8 cellular contexts compared by ENCODE assay signal in the genomic region with DNA sequence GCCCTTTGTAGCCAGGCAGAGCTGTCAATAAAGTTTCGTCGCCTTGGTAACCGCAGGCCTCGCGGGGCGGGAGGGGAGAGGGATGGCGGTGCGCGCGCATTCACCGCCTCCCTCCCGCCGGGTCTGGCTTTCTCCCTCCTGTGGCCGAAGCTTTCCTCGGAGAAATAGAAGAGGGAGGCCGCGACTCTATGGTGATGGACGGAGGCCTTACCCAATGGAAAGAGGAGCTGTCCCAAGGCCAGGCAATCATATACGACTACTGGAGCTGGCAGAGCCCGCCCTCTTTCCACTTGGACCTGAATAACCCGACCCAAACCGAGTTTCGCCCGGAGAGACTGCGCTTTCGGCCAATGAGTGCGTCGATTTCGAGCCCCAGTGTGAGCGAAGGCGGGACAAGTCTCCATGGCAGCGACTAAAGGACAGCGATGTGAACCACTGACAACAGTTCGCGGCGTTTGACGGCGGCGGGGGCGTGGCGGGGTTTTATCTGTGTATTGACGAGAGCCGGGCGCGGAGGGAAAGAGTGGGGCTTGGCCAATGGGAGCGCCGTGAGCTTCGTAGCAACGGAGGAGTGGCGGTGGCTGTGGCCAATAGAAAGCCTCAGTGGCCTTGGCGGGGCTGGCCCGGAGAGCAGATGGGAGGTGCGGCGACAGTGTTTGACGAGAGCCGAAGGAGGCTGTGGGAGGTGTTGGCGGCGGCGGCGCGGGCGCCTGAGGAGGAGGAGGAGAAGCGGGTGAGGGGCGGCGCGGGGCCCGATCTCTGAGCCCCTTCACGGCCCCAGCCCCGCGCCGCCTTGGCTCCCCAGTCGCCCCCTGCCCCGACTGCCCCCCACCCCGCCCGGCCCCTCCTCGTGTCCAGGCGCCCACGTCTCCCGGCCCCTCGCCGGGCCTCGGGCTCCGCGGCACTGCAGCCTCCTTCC. TPM values are rescaled to one million over a fixed set of nuclear protein-coding genes. Genes with fewer than 3 reads are reported as not detected.
DNase-seq lines count a peak whose midpoint lies in the region; ATAC-seq and TF ChIP-seq lines count a peak whose summit lies in the region.

A gene (plus strand): TSS at position 652 of the 919 bp plus-strand sequence. CDS start 2,061 bp downstream, outside the sequence.

- peak within 1 kb of the TSS; percentile 70; the same call in 1 of the 2 replicates for H2AFZ ChIP-seq in GM23338

- H3K27ac Mint-ChIP-seq in GM23338 (peak within 1 kb of the TSS; percentile 99), naive B cell (peak within 1 kb of the TSS; percentile 95 to 99 (median 98))
- H3K27ac Mint-ChIP-seq in stimulated activated memory B cell treated with anti-CD40 and anti-IgM and Interleukin-4, amounts not matched to agents 10 μg/mL and 1 μg/mL and 100 μg/mL, for 72 hours, result peak within 1 kb of the TSS; percentile 73

- peaks cover 12% of the 10 kb centered on the region; the same call in 1 of the 2 replicates for H3K4me1 ChIP-seq in GM23338 (ENCODE audit: insufficient read depth)

- no peaks in the 10 kb centered on the region; the same call in 1 of the 2 replicates for H3K36me3 ChIP-seq in GM23338 (ENCODE audit: insufficient read depth)

- H3K27ac ChIP-seq in GM23338 (ENCODE audit: low read depth), result peak within 1 kb of the TSS; percentile 98

- DNase-seq in Daoy (ENCODE audit: low read depth) (peak; percentile 100), GM23338 (ENCODE audit: low spot score) (peak; percentile 100), LHCN-M2 (ENCODE audit: low read depth) (peak; percentile 100), RPMI8226 (peak; percentile 100), fibroblast of gingiva (ENCODE audit: low read depth) (peak; percentile 100), naive B cell (peak; percentile 100)
- DNase-seq in activated T-helper 1 cell treated with anti-CD3 and anti-CD28 coated beads, Interleukin-2, amount 50 U/mL, for 16 hours (ENCODE audit: low read depth in 1 of 2, low spot score in 1 of 2), result peak; percentile 100

- peak; percentile 81 for ATAC-seq in GM23338
- peak; percentile 72 to 73 for ATAC-seq in naive B cell (ENCODE audit: low read depth in 2 of 2)
- ATAC-seq in stimulated activated memory B cell treated with anti-CD40 and anti-IgM and Interleukin-4, amounts not matched to agents 10 μg/mL and 1 μg/mL and 100 μg/mL, for 72 hours, result peak; percentile 94

- H4K20me1 ChIP-seq in GM23338 (replicated peaks; ENCODE audit: insufficient read depth), result 0 out of 2 replicates have a peak, but pooled peaks cover 3% of the 10 kb centered on the region

- H3K9me3 Mint-ChIP-seq in GM23338 (peaks cover 2% of the 10 kb centered on the region; the same call in 1 of the 3 replicates), naive B cell (no peaks in the 10 kb centered on the region)
- no peaks in the 10 kb centered on the region for H3K9me3 Mint-ChIP-seq in stimulated activated memory B cell treated with anti-CD40 and anti-IgM and Interleukin-4, amounts not matched to agents 10 μg/mL and 1 μg/mL and 100 μg/mL, for 72 hours

- peaks cover 12% of the 10 kb centered on the region; the same call in 2 of the 3 replicates for H3K4me1 Mint-ChIP-seq in GM23338
- peaks cover 26 to 28% (median 26%) of the 10 kb centered on the region in 3 donors for H3K4me1 Mint-ChIP-seq in naive B cell
- H3K4me1 Mint-ChIP-seq in stimulated activated memory B cell treated with anti-CD40 and anti-IgM and Interleukin-4, amounts not matched to agents 10 μg/mL and 1 μg/mL and 100 μg/mL, for 72 hours, result peaks cover 27% of the 10 kb centered on the region

- H3K36me3 Mint-ChIP-seq in GM23338 (ENCODE audit: low read depth), result peaks cover 26% of the 10 kb centered on the region
- H3K36me3 Mint-ChIP-seq in naive B cell, result no peaks in the 10 kb centered on the region
- H3K36me3 Mint-ChIP-seq in stimulated activated memory B cell treated with anti-CD40 and anti-IgM and Interleukin-4, amounts not matched to agents 10 μg/mL and 1 μg/mL and 100 μg/mL, for 72 hours, result peaks cover 17% of the 10 kb centered on the region

- H3K4me2 ChIP-seq in GM23338, result peak within 1 kb of the TSS; percentile 96

- H3K4me3 Mint-ChIP-seq in GM23338, result peak within 1 kb of the TSS; percentile 90
- peak within 1 kb of the TSS; percentile 81 to 98 (median 94) for H3K4me3 Mint-ChIP-seq in naive B cell
- H3K4me3 Mint-ChIP-seq in stimulated activated memory B cell treated with anti-CD40 and anti-IgM and Interleukin-4, amounts not matched to agents 10 μg/mL and 1 μg/mL and 100 μg/mL, for 72 hours, result peak within 1 kb of the TSS; percentile 90

- TF ChIP-seq CTCF in GM23338 (conservative IDR thresholded peaks at IDR 0.05; ENCODE audit: low read depth in 2 of 2), result no peak

- peak within 1 kb of the TSS; percentile 84 for H3K4me3 ChIP-seq in GM23338

- H3K79me2 ChIP-seq in GM23338 (replicated peaks; ENCODE audit: insufficient read depth), result no peaks in the 10 kb centered on the region

- H3F3A ChIP-seq in GM23338 (replicated peaks; ENCODE audit: low read depth), result no peaks in the 10 kb centered on the region; the same call in 1 of the 2 replicates

- no peaks in the 10 kb centered on the region for H3K27me3 ChIP-seq in GM23338 (ENCODE audit: insufficient read depth)

- peaks cover 11% of the 10 kb centered on the region for H3K27me3 Mint-ChIP-seq in GM23338 (ENCODE audit: insufficient read depth, low read depth, poor library complexity)
- H3K27me3 Mint-ChIP-seq in naive B cell, result peaks cover 16 to 45% (median 22%) of the 10 kb centered on the region in 3 donors
- H3K27me3 Mint-ChIP-seq in stimulated activated memory B cell treated with anti-CD40 and anti-IgM and Interleukin-4, amounts not matched to agents 10 μg/mL and 1 μg/mL and 100 μg/mL, for 72 hours, result peaks cover 47% of the 10 kb centered on the region

- no peaks in the 10 kb centered on the region; the same call in 1 of the 2 replicates for H3K9me2 ChIP-seq in GM23338 (ENCODE audit: insufficient read depth)

TF ChIP-seq in GM23338, 12 proteins besides CTCF, POLR2A, EP300 and RAD21:
- peak; percentile 75 for TF ChIP-seq POLR2AphosphoS5 (IDR thresholded peaks at IDR 0.05; ENCODE audit: low read depth)
- TF ChIP-seq CREB1 (CRISPR knock-in tag; IDR thresholded peaks at IDR 0.05; ENCODE audit: low read depth), result peak; percentile 94
- TF ChIP-seq NANOG (IDR thresholded peaks at IDR 0.05; ENCODE audit: borderline replicate concordance), result no peak
- TF ChIP-seq, protein P1, sequence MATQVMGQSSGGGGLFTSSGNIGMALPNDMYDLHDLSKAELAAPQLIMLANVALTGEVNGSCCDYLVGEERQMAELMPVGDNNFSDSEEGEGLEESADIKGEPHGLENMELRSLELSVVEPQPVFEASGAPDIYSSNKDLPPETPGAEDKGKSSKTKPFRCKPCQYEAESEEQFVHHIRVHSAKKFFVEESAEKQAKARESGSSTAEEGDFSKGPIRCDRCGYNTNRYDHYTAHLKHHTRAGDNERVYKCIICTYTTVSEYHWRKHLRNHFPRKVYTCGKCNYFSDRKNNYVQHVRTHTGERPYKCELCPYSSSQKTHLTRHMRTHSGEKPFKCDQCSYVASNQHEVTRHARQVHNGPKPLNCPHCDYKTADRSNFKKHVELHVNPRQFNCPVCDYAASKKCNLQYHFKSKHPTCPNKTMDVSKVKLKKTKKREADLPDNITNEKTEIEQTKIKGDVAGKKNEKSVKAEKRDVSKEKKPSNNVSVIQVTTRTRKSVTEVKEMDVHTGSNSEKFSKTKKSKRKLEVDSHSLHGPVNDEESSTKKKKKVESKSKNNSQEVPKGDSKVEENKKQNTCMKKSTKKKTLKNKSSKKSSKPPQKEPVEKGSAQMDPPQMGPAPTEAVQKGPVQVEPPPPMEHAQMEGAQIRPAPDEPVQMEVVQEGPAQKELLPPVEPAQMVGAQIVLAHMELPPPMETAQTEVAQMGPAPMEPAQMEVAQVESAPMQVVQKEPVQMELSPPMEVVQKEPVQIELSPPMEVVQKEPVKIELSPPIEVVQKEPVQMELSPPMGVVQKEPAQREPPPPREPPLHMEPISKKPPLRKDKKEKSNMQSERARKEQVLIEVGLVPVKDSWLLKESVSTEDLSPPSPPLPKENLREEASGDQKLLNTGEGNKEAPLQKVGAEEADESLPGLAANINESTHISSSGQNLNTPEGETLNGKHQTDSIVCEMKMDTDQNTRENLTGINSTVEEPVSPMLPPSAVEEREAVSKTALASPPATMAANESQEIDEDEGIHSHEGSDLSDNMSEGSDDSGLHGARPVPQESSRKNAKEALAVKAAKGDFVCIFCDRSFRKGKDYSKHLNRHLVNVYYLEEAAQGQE (IDR thresholded peaks at IDR 0.05; ENCODE audit: unreplicated experiment), result no peak

RNA-seq across cellular contexts. Expression of the gene that starts here (rescaled TPM):
- 8.5 and 8.9 TPM in 2 replicates for total RNA-seq in Daoy (2014; rRNA removed; shearing (Covaris generic))
- total RNA-seq in GM23338 (2014; rRNA removed; shearing (Covaris generic)), result 34.3 and 43.2 TPM in 2 replicates
- polyA plus RNA-seq in GM23338 (2016; fragmentation: Nextera tagmentation; extraction: Ambion mirVana) (12.9 and 14.2 TPM in 2 replicates), naive B cell (ENCODE audit: low read depth in 6 of 6) (1 to 10 TPM in 4 of 6 donors, under 1 TPM in 1, not detected in 1; 0.83 to 2.4 (median 1.3) TPM)
- total RNA-seq in LHCN-M2 (2014; rRNA removed), result 14.8 and 16.9 TPM in 2 replicates
- polyA plus RNA-seq in LHCN-M2 (2012), result 3.9 TPM

Comparison
In these comparisons a context has a peak if more than half of its experiments do, and no peak if none do; other contexts are left out.
1. Peak in every context shown above with its lines: DNase-seq, ATAC-seq, H3K4me3 ChIP-seq and H3K27ac ChIP-seq.